1 cellular context compared by ENCODE assay signal in the genomic region with DNA sequence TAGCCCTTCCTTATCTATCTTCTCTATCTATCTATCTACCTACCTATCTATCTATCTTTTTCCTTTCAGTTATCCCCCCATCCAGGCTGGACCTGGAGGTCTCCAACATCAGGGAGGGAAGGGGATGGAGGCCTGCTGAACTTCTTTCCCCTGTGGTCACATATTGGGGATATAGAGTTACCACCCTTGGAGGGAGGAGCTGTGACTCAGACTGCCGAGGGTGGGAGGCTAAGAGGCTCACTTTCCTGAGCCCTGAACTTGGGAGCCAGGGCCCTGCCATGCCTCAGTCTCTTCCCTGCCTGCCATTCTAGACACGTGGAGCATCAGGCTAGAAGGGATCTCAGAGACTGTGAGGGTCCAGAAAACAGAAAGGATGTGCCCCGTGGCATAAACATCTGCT.
TF ChIP-seq lines count a peak whose summit lies in the region.

No MANE protein-coding gene starts in this region.

TF ChIP-seq in WTC11, 78 proteins besides CTCF, POLR2A, EP300 and RAD21:
- TF ChIP-seq KAT7 (CRISPR knock-in tag; IDR thresholded peaks at IDR 0.05; ENCODE audit: borderline replicate concordance) (no peak), ETV6 (CRISPR knock-in tag; IDR thresholded peaks at IDR 0.05) (no peak), NR2C2 (CRISPR knock-in tag; IDR thresholded peaks at IDR 0.05) (no peak), AR (CRISPR knock-in tag; IDR thresholded peaks at IDR 0.05) (no peak), STAT6 (CRISPR knock-in tag; conservative IDR thresholded peaks at IDR 0.05; ENCODE audit: low read depth) (no peak), GABPB1 (CRISPR knock-in tag; IDR thresholded peaks at IDR 0.05) (no peak), CBFB (CRISPR knock-in tag; IDR thresholded peaks at IDR 0.05; ENCODE audit: low read depth) (no peak), NFE2L1 (CRISPR knock-in tag; IDR thresholded peaks at IDR 0.05) (no peak), MYBL2 (CRISPR knock-in tag; IDR thresholded peaks at IDR 0.05) (no peak), JAZF1 (CRISPR knock-in tag; IDR thresholded peaks at IDR 0.05) (no peak), ZNF219 (CRISPR knock-in tag; IDR thresholded peaks at IDR 0.05; ENCODE audit: borderline replicate concordance) (no peak)
